8 cellular contexts compared by ENCODE assay signal in the genomic region with DNA sequence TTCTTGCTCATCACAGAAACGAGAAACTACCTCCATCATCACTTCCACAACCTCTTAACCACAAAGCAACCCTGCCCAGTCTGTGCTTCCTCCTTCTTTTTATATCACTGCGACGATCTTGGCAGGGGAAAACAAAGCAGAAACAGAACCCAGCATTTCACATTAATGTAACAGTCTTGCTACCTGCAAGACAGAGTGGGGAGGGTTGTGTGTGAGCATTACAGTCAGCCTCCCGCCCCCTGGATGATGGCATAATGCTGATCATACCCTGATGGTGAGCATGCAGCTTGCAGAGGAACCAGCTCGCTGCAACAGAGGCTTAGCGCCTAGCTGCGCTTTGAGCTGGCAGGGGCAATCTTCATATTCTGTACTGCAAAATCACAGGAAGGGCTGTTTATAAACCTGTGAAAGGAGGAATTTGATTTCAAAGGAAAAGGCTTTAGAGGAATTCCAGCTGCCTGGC.
DNase-seq lines count a peak whose midpoint lies in the region; ATAC-seq and TF ChIP-seq lines count a peak whose summit lies in the region.

No MANE protein-coding gene starts in this region.

- H2BK20ac ChIP-seq in IMR-90 (ENCODE audit: low read depth, low read length), result peak overlapping the region; percentile 81

- peak overlapping the region; percentile 76 for H3K14ac ChIP-seq in IMR-90 (replicated peaks; ENCODE audit: low read depth, low read length)

- H3K4me1 ChIP-seq in IMR-90 (ENCODE audit: control insufficient read depth, insufficient read depth, low read length) (peaks cover 24% of the 10 kb centered on the region), foreskin keratinocyte (peaks cover 43% of the 10 kb centered on the region)

- intact Hi-C loops in Right ventricle myocardium inferior (cut with DNase I) (no loop called here), left ventricle myocardium superior (cut with micrococcal nuclease) (no loop called here), IMR-90 (cut with micrococcal nuclease) (loop anchor here (10.0 kb wide), 2 partner anchors 209 to 681 kb away; no protein-coding TSS in a partner anchor)

- no peaks in the 10 kb centered on the region for H4K20me1 ChIP-seq in IMR-90 (ENCODE audit: insufficient read depth, low read length)

- no peak for TF ChIP-seq POLR2A in IMR-90 (IDR thresholded peaks at IDR 0.05; ENCODE audit: low read depth, low read length)

- H3K36me3 ChIP-seq in IMR-90 (ENCODE audit: control insufficient read depth, insufficient read depth, low read length), result no peaks in the 10 kb centered on the region

- H3K4ac ChIP-seq in IMR-90 (ENCODE audit: low read depth, low read length), result peak overlapping the region; percentile 99

- no peak overlapping the region for H3K4me3 ChIP-seq in IMR-90 (ENCODE audit: insufficient read depth, low read depth, low read length)

- peak overlapping the region; percentile 100 for H3K18ac ChIP-seq in IMR-90 (ENCODE audit: low read depth, low read length)

- H4K5ac ChIP-seq in IMR-90 (ENCODE audit: low read depth, low read length), result peak overlapping the region; percentile 91

- DNase-seq in Right ventricle myocardium inferior (ENCODE audit: missing footprints), result peak; percentile 59
- no peak for DNase-seq in left ventricle myocardium superior
- DNase-seq in IMR-90, result peak; percentile 51
- DNase-seq in activated CD4-positive, alpha-beta T cell treated with anti-CD3 and anti-CD28 coated beads, Interleukin-2, amount 50 U/mL, for 24 hours (ENCODE audit: low read depth in 1 of 2, low spot score in 1 of 2), result peak; percentile 12 to 32
- peak in 1 of 2 donors; percentile 73 for DNase-seq in foreskin keratinocyte
- peak; percentile 6 to 32 (median 7) for DNase-seq in stimulated activated CD4-positive, alpha-beta T cell treated with anti-CD3 and anti-CD28 coated beads, Interleukin-12 subunit alpha, Interleukin-12 subunit beta, amount 100 ng/mL, for 48 hours (ENCODE audit: low read depth in 2 of 3, low spot score in 1 of 3)
- DNase-seq in COLO829 (ENCODE audit: low spot score), result no peak
- DNase-seq in OCI-M2 (lab: John Stamatoyannopoulos, UW; ENCODE audit: unreplicated experiment), result no peak

- TF ChIP-seq CTCF in IMR-90 (conservative IDR thresholded peaks at IDR 0.05; ENCODE audit: low read depth, low read length) (no peak), foreskin keratinocyte (conservative IDR thresholded peaks at IDR 0.05) (no peak)

- H3K9me3 ChIP-seq in IMR-90 (ENCODE audit: control insufficient read depth, insufficient read depth, low read length), result no peaks in the 10 kb centered on the region

- in situ Hi-C loops in IMR-90 (cut with MboI; ENCODE audit: low sequenced_read_pairs), result loop anchor here (5.0 kb wide), 1 partner anchor 369 kb away; no protein-coding TSS in a partner anchor

- H3K4me2 ChIP-seq in IMR-90 (ENCODE audit: low read depth, low read length), result peak overlapping the region; percentile 67

- H2AFZ ChIP-seq in IMR-90 (replicated peaks; ENCODE audit: low read length, poor library complexity), result peak overlapping the region; percentile 84

- peak overlapping the region; percentile 71 for H2AK5ac ChIP-seq in IMR-90 (ENCODE audit: low read depth, low read length)

- H3K56ac ChIP-seq in IMR-90 (ENCODE audit: extremely low read depth, insufficient read depth, low read length), result peak overlapping the region; percentile 52

- no peak for TF ChIP-seq RAD21 in IMR-90 (IDR thresholded peaks at IDR 0.05; ENCODE audit: low read length)

- H3K27me3 ChIP-seq in IMR-90 (ENCODE audit: control insufficient read depth, insufficient read depth, low read length), result no peaks in the 10 kb centered on the region
- no peaks in the 10 kb centered on the region for H3K27me3 ChIP-seq in foreskin keratinocyte

- peak overlapping the region; percentile 73 for H3K9ac ChIP-seq in IMR-90 (ENCODE audit: low read depth, low read length)

- peak overlapping the region; percentile 80 for H2AK9ac ChIP-seq in IMR-90 (replicated peaks; ENCODE audit: low read depth, low read length, poor library complexity)

- H3K9me1 ChIP-seq in IMR-90 (ENCODE audit: insufficient read depth, low read length), result peaks cover 5% of the 10 kb centered on the region; the same call in 1 of the 2 replicates

- peak overlapping the region; percentile 99 for H2BK5ac ChIP-seq in IMR-90 (ENCODE audit: low read depth, low read length, poor library complexity, severe bottlenecking)

- H4K91ac ChIP-seq in IMR-90 (ENCODE audit: insufficient read depth, low read depth, low read length), result peak overlapping the region; percentile 91

- H2BK15ac ChIP-seq in IMR-90 (ENCODE audit: low read depth, low read length), result peak overlapping the region; percentile 96

- peak overlapping the region; percentile 75 to 98 for H4K8ac ChIP-seq in IMR-90 (ENCODE audit: low read depth in 2 of 2, low read length in 2 of 2)

- 43% methylated on average over 1 of the region's 7 CpGs; no CpG with 5 or more reads in 1 of the 2 experiments for WGBS in IMR-90 (ENCODE audit: extremely low coverage in 2 of 2, insufficient read length in 1 of 2), 2 experiments

- peak overlapping the region; percentile 80 for H3K27ac ChIP-seq in IMR-90 (ENCODE audit: insufficient read depth, low read length)
- peak overlapping the region; percentile 16 for H3K27ac ChIP-seq in foreskin keratinocyte

- dilution Hi-C loops in IMR-90 (cut with HindIII; ENCODE audit: low sequenced_read_pairs, unreplicated experiment), result no loop called here

- POLR2A ChIA-PET in IMR-90 (lab: Charles Lee; ENCODE audit: unreplicated experiment), result interaction anchor here (0.6 kb wide), 1 partner anchor 26 kb away, joined by 3 read pairs; no protein-coding TSS in a partner anchor

- ATAC-seq in Right ventricle myocardium inferior (no peak), left ventricle myocardium superior (no peak), IMR-90 (ENCODE audit: low read depth) (no peak), foreskin keratinocyte (peak; percentile 4)

- peak overlapping the region; percentile 100 for H2BK120ac ChIP-seq in IMR-90 (ENCODE audit: low read depth, low read length)

- H3K79me1 ChIP-seq in IMR-90 (ENCODE audit: low read depth in 1 of 2, low read length in 2 of 2), result peaks cover 4 to 11% of the 10 kb centered on the region in 2 experiments; a peak in 3 of 4 replicates

- no TSS peak for BruUV-seq in IMR-90 (replicated peaks; lab: Mats Ljungman, UMichigan)

- H3K23ac ChIP-seq in IMR-90 (ENCODE audit: low read depth, low read length), result peak overlapping the region; percentile 99

- CTCF ChIA-PET in IMR-90 (lab: Yijun Ruan, JAX), result interaction anchor here (0.5 to 1.2 kb wide), 5 partner anchors 60 to 534 kb away, joined by 3 to 4 read pairs (median 4); no protein-coding TSS in a partner anchor

TF ChIP-seq in IMR-90, 13 proteins besides CTCF, POLR2A, EP300 and RAD21:
- TF ChIP-seq BHLHE40 (IDR thresholded peaks at IDR 0.05; ENCODE audit: low read depth, low read length), result no peak
- no peak for TF ChIP-seq RCOR1 (IDR thresholded peaks at IDR 0.05; ENCODE audit: insufficient replicate concordance, low read length)
- peak; percentile 18; the same call in 1 of the 2 replicates for TF ChIP-seq CEBPB (IDR thresholded peaks at IDR 0.05; ENCODE audit: low read depth, low read length)
- TF ChIP-seq, protein P1, sequence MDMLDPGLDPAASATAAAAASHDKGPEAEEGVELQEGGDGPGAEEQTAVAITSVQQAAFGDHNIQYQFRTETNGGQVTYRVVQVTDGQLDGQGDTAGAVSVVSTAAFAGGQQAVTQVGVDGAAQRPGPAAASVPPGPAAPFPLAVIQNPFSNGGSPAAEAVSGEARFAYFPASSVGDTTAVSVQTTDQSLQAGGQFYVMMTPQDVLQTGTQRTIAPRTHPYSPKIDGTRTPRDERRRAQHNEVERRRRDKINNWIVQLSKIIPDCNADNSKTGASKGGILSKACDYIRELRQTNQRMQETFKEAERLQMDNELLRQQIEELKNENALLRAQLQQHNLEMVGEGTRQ (IDR thresholded peaks at IDR 0.05; ENCODE audit: low read depth, low read length), result no peak
- no peak for TF ChIP-seq FOS (IDR thresholded peaks at IDR 0.05; ENCODE audit: low read depth, low read length)

Comparison
In these comparisons a context has a peak if more than half of its experiments do, and no peak if none do; other contexts are left out.
1. DNase-seq: peak in Right ventricle myocardium inferior (single experiment), IMR-90 (single experiment), activated CD4-positive, alpha-beta T cell treated with anti-CD3 and anti-CD28 coated beads, Interleukin-2, amount 50 U/mL, for 24 hours (2 of 2) and stimulated activated CD4-positive, alpha-beta T cell treated with anti-CD3 and anti-CD28 coated beads, Interleukin-12 subunit alpha, Interleukin-12 subunit beta, amount 100 ng/mL, for 48 hours (3 of 3); none in left ventricle myocardium superior (single experiment), COLO829 (single experiment) and OCI-M2 (single experiment).